In genomic region chr9:114501786-114502682, GRCh38 we compare ENCODE assay signal across 1 cellular context.
TF ChIP-seq lines count a peak whose summit lies in the region.

No MANE protein-coding gene starts in this region.

TF ChIP-seq in HepG2, 621 proteins besides CTCF, POLR2A, EP300 and RAD21 (continued from another document and continues in another):
- 0 out of 2 replicates have a peak, but pooled peaks have one; percentile 28 for TF ChIP-seq ZNF646 (CRISPR knock-in tag; IDR thresholded peaks at IDR 0.05)
- TF ChIP-seq ZNF292 (CRISPR knock-in tag; IDR thresholded peaks at IDR 0.05; ENCODE audit: borderline replicate concordance, low read depth): 0 out of 2 replicates have a peak, but pooled peaks have one; percentile 33
- no peak for TF ChIP-seq KLF6 (CRISPR knock-in tag; IDR thresholded peaks at IDR 0.05)
- TF ChIP-seq MATR3 (CRISPR knock-in tag; IDR thresholded peaks at IDR 0.05): no peak
- TF ChIP-seq ZNF280D (CRISPR knock-in tag; IDR thresholded peaks at IDR 0.05): 0 out of 2 replicates have a peak, but pooled peaks have one; percentile 51
- TF ChIP-seq ZNF501 (CRISPR knock-in tag; IDR thresholded peaks at IDR 0.05): peak; percentile 47; the same call in 1 of the 2 replicates
- no peak for TF ChIP-seq NFKBIZ (CRISPR knock-in tag; IDR thresholded peaks at IDR 0.05)
- no peak for TF ChIP-seq ZSCAN12 (CRISPR knock-in tag; IDR thresholded peaks at IDR 0.05)
- no peak for TF ChIP-seq ZNF784 (CRISPR knock-in tag; IDR thresholded peaks at IDR 0.05; ENCODE audit: borderline replicate concordance)
- TF ChIP-seq REPIN1 (CRISPR knock-in tag; IDR thresholded peaks at IDR 0.05; ENCODE audit: borderline replicate concordance, low read depth): no peak
- TF ChIP-seq ZNF720 (CRISPR knock-in tag; IDR thresholded peaks at IDR 0.05): no peak
- TF ChIP-seq ZNF225 (CRISPR knock-in tag; IDR thresholded peaks at IDR 0.05): no peak
- peak; percentile 48; the same call in 1 of the 2 replicates for TF ChIP-seq GATAD2A (CRISPR knock-in tag; IDR thresholded peaks at IDR 0.05)
- TF ChIP-seq ZFP36L1 (CRISPR knock-in tag; IDR thresholded peaks at IDR 0.05): no peak
- no peak for TF ChIP-seq NFE2L1 (CRISPR knock-in tag; IDR thresholded peaks at IDR 0.05; ENCODE audit: borderline replicate concordance)
- TF ChIP-seq ZNF496 (CRISPR knock-in tag; IDR thresholded peaks at IDR 0.05; ENCODE audit: insufficient replicate concordance): no peak
- TF ChIP-seq YEATS2 (CRISPR knock-in tag; IDR thresholded peaks at IDR 0.05; ENCODE audit: borderline replicate concordance): no peak
- no peak for TF ChIP-seq ZNF547 (CRISPR knock-in tag; IDR thresholded peaks at IDR 0.05)
- TF ChIP-seq TEAD2 (CRISPR knock-in tag; IDR thresholded peaks at IDR 0.05): no peak
- TF ChIP-seq STAT5B (CRISPR knock-in tag; IDR thresholded peaks at IDR 0.05): no peak
- TF ChIP-seq, protein P1, sequence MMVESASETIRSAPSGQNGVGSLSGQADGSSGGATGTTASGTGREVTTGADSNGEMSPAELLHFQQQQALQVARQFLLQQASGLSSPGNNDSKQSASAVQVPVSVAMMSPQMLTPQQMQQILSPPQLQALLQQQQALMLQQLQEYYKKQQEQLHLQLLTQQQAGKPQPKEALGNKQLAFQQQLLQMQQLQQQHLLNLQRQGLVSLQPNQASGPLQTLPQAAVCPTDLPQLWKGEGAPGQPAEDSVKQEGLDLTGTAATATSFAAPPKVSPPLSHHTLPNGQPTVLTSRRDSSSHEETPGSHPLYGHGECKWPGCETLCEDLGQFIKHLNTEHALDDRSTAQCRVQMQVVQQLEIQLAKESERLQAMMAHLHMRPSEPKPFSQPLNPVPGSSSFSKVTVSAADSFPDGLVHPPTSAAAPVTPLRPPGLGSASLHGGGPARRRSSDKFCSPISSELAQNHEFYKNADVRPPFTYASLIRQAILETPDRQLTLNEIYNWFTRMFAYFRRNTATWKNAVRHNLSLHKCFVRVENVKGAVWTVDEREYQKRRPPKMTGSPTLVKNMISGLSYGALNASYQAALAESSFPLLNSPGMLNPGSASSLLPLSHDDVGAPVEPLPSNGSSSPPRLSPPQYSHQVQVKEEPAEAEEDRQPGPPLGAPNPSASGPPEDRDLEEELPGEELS (CRISPR knock-in tag; IDR thresholded peaks at IDR 0.05): no peak
- TF ChIP-seq ZNF563 (CRISPR knock-in tag; IDR thresholded peaks at IDR 0.05): no peak
- TF ChIP-seq KMT2B (CRISPR knock-in tag; IDR thresholded peaks at IDR 0.05): peak; percentile 38
- TF ChIP-seq ZNF605 (CRISPR knock-in tag; IDR thresholded peaks at IDR 0.05): no peak
- no peak for TF ChIP-seq XBP1 (CRISPR knock-in tag; IDR thresholded peaks at IDR 0.05)
- no peak for TF ChIP-seq HES4 (CRISPR knock-in tag; IDR thresholded peaks at IDR 0.05; ENCODE audit: borderline replicate concordance)
- TF ChIP-seq ETV5 (CRISPR knock-in tag; IDR thresholded peaks at IDR 0.05; ENCODE audit: borderline replicate concordance): no peak
- no peak for TF ChIP-seq ZNF296 (CRISPR knock-in tag; conservative IDR thresholded peaks at IDR 0.05)
- no peak for TF ChIP-seq ARID2 (CRISPR knock-in tag; IDR thresholded peaks at IDR 0.05; ENCODE audit: borderline replicate concordance)
- peak; percentile 26; the same call in 1 of the 2 replicates for TF ChIP-seq ARID4A (CRISPR knock-in tag; IDR thresholded peaks at IDR 0.05; ENCODE audit: borderline replicate concordance)
- no peak for TF ChIP-seq MAZ (IDR thresholded peaks at IDR 0.05; ENCODE audit: borderline replicate concordance, low read depth, low read length)
- no peak for TF ChIP-seq MAZ (CRISPR knock-in tag; IDR thresholded peaks at IDR 0.05; ENCODE audit: low read depth)
- TF ChIP-seq ZNF567 (CRISPR knock-in tag; IDR thresholded peaks at IDR 0.05; ENCODE audit: borderline replicate concordance): no peak
- TF ChIP-seq ZC3H13 (CRISPR knock-in tag; IDR thresholded peaks at IDR 0.05): no peak
- TF ChIP-seq ZNF253 (CRISPR knock-in tag; IDR thresholded peaks at IDR 0.05; ENCODE audit: borderline replicate concordance): no peak
- 0 out of 2 replicates have a peak, but pooled peaks have one; percentile 25 for TF ChIP-seq KAT8 (CRISPR knock-in tag; IDR thresholded peaks at IDR 0.05)
- TF ChIP-seq ZNF629 (CRISPR knock-in tag; conservative IDR thresholded peaks at IDR 0.05): no peak
- TF ChIP-seq ZNF256 (CRISPR knock-in tag; conservative IDR thresholded peaks at IDR 0.05): no peak
- no peak for TF ChIP-seq ZNF414 (CRISPR knock-in tag; IDR thresholded peaks at IDR 0.05)
- no peak for TF ChIP-seq NFE2L2 (IDR thresholded peaks at IDR 0.05; ENCODE audit: low read length)
- peak; percentile 14; the same call in 1 of the 2 replicates for TF ChIP-seq HNF1B (CRISPR knock-in tag; IDR thresholded peaks at IDR 0.05)
- TF ChIP-seq CBFB (CRISPR knock-in tag; IDR thresholded peaks at IDR 0.05): no peak
- no peak for TF ChIP-seq ZIK1 (CRISPR knock-in tag; IDR thresholded peaks at IDR 0.05; ENCODE audit: borderline replicate concordance, low read depth)
- no peak for TF ChIP-seq ZNF235 (CRISPR knock-in tag; IDR thresholded peaks at IDR 0.05; ENCODE audit: borderline replicate concordance)
- TF ChIP-seq, protein P2, sequence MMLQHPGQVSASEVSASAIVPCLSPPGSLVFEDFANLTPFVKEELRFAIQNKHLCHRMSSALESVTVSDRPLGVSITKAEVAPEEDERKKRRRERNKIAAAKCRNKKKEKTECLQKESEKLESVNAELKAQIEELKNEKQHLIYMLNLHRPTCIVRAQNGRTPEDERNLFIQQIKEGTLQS (CRISPR knock-in tag; IDR thresholded peaks at IDR 0.05): no peak
- TF ChIP-seq ZFP62 (CRISPR knock-in tag; IDR thresholded peaks at IDR 0.05): no peak
- no peak for TF ChIP-seq JDP2 (CRISPR knock-in tag; IDR thresholded peaks at IDR 0.05; ENCODE audit: borderline replicate concordance)
- TF ChIP-seq SALL1 (CRISPR knock-in tag; IDR thresholded peaks at IDR 0.05): peak; percentile 54
- no peak for TF ChIP-seq GTF2F1 (IDR thresholded peaks at IDR 0.05; ENCODE audit: low read length)
- no peak for TF ChIP-seq REXO4 (CRISPR knock-in tag; IDR thresholded peaks at IDR 0.05; ENCODE audit: borderline replicate concordance)
- no peak for TF ChIP-seq ZNF75D (CRISPR knock-in tag; IDR thresholded peaks at IDR 0.05; ENCODE audit: borderline replicate concordance)
